In genomic region chr7:55365680-55366460, GRCh38 we compare ENCODE assay signal across 8 cellular contexts. TPM values are rescaled to one million over a fixed set of nuclear protein-coding genes. Genes with fewer than 3 reads are reported as not detected.
A peak's percentile ranks its signal among the peaks of the same experiment; 100 is the strongest.
DNase-seq lines count a peak whose midpoint lies in the region; ATAC-seq and TF ChIP-seq lines count a peak whose summit lies in the region.

No MANE protein-coding gene starts in this region.

- peak; percentile 79 for TF ChIP-seq POLR2A in right lobe of liver (IDR thresholded peaks at IDR 0.05)

- intact Hi-C loops in right lobe of liver (cut with DNase I): no loop called here

- 0% methylated on average over 1 of the region's 99 CpGs for WGBS in right lobe of liver (ENCODE audit: insufficient coverage, low coverage, low lambda C conversion rate, missing lambda C conversion rate)

- no peaks in the 10 kb centered on the region for H3K27me3 ChIP-seq in right lobe of liver

- ATAC-seq in GM19372 (IDR thresholded peaks at IDR 0.05; ENCODE audit: low read depth, unreplicated experiment) (peak; percentile 77), HG03521 (IDR thresholded peaks at IDR 0.05; ENCODE audit: unreplicated experiment) (peak; percentile 82), right lobe of liver (peak; percentile 97 to 98 (median 97))

- DNase-seq in CD1c-positive myeloid dendritic cell (ENCODE audit: extremely low spot score) (peak; percentile 98), NCI-H748 (lab: John Stamatoyannopoulos, UW; ENCODE audit: unreplicated experiment) (peak; percentile 96), dermis microvascular lymphatic vessel endothelial cell (ENCODE audit: low read depth in 2 of 2) (peak; percentile 90 to 98), right lobe of liver (peak; percentile 95 to 97 (median 97))
- peak; percentile 88 to 92 for DNase-seq in activated CD4-positive, alpha-beta T cell treated with anti-CD3 and anti-CD28 coated beads, Interleukin-2, amount 50 U/mL, for 4 hours
- peak; percentile 93 for DNase-seq in stimulated activated CD4-positive, alpha-beta T cell treated with anti-CD3 and anti-CD28 coated beads, Interleukin-4, amount 100 ng/mL, for 24 hours

- peak overlapping the region; percentile 93 to 98 (median 98) for H3K4me3 ChIP-seq in right lobe of liver

- peaks cover 0 to 18% (median 9%) of the 10 kb centered on the region in 4 donors for H3K4me1 ChIP-seq in right lobe of liver

- TF ChIP-seq CTCF in right lobe of liver (IDR thresholded peaks at IDR 0.05): peak in 3 of 4 donors; percentile 12 to 34 (median 26)

- no peaks in the 10 kb centered on the region for H3K9me3 ChIP-seq in right lobe of liver

- no peaks in the 10 kb centered on the region for H3K36me3 ChIP-seq in right lobe of liver

- peak overlapping the region; percentile 99 to 100 (median 100) for H3K27ac ChIP-seq in right lobe of liver

RNA-seq across cellular contexts. Expression of gene LANCL2, which starts 0.7 kb away (rescaled TPM):
- 14.2 and 18.3 TPM in 2 replicates for total RNA-seq in dermis microvascular lymphatic vessel endothelial cell
- total RNA-seq in right lobe of liver: 10 to 100 TPM in 1 of 6 experiments, 1 to 10 TPM in 5; 7.3 to 12.1 (median 8.3) TPM

Comparison
In these comparisons a context has a peak if more than half of its experiments do, and no peak if none do; other contexts are left out.
1. Peak in every context shown above with its lines: DNase-seq, ATAC-seq, H3K4me3 ChIP-seq and H3K27ac ChIP-seq.